33 cellular contexts compared by ENCODE assay signal in the genomic region with DNA sequence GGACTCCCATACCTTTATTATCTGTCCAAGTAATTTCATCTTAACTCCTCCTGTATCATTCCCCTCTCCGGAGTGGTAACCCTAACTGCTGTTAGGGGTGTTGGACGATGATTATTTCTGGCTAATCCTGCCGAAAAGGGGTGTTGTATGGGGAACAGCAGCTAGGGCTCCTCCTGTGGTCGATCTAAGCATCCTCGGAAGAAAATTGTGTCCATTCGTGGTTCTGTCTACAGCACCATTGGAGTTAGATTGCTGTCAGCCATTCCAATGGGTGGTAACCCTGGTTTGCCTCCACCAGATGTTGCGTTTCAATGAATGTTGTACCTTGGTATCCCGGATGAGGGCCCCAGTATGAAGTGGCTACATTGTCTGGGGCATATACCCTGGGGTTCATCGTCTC.
"Had no signal": no experiment of that assay in that cellular context is flagged by ENCODE, and none has a peak within 500 bp of the region (broad histone marks: within the 10 kb centered on the region; RNA-seq: fewer than 3 reads in every experiment).

No MANE protein-coding gene starts in this region.

- H3K9me3 ChIP-seq: colonic mucosa, gastrocnemius medialis, psoas muscle, sigmoid colon, thoracic aorta, uterus had no signal

- H3K79me2 ChIP-seq: parathyroid adenoma had no signal

- DNase-seq: activated CD4-positive, alpha-beta memory T cell treated with anti-CD3 and anti-CD28 coated beads, Interleukin-2, amount 10 ng/mL, durations not matched to agents 7 days and 5 days; activated CD4-positive, alpha-beta T cell treated with anti-CD3 and anti-CD28 coated beads, Interleukin-2, amount 10 ng/mL, durations not matched to agents 7 days and 5 days; activated CD4-positive, CD25-positive, alpha-beta regulatory T cell treated with anti-CD3 and anti-CD28 coated beads, Interleukin-2, amount 50 U/mL, for 72 hours; activated naive CD8-positive, alpha-beta T cell treated with anti-CD3 and anti-CD28 coated beads, Interleukin-2, amount 50 U/mL, for 24 hours; activated T-cell treated with anti-CD3 and anti-CD28 coated beads, Interleukin-2, amount 50 U/mL, for 48 hours; amygdala; colonic mucosa; effector CD8-positive, alpha-beta T cell; erythroblast; gastrocnemius medialis; glutamatergic neuron; left cardiac atrium; mammary epithelial cell; midbrain; naive thymus-derived CD8-positive, alpha-beta T cell; occipital lobe; psoas muscle; sigmoid colon; small intestine; stimulated activated CD4-positive, alpha-beta T cell treated with anti-CD3 and anti-CD28 coated beads, Interleukin-4, amount 100 ng/mL, for 24 hours; T-helper 9 cell; uterus; WERI-Rb-1 had no signal

- H3K36me3 ChIP-seq: colonic mucosa, gastrocnemius medialis, sigmoid colon, thoracic aorta, uterus, WERI-Rb-1 had no signal

- H3K27ac Mint-ChIP-seq: activated CD4-positive, alpha-beta memory T cell treated with anti-CD3 and anti-CD28 coated beads, Interleukin-2, amount 10 ng/mL, durations not matched to agents 7 days and 5 days; activated CD4-positive, alpha-beta T cell treated with anti-CD3 and anti-CD28 coated beads, Interleukin-2, amount 10 ng/mL, durations not matched to agents 7 days and 5 days; activated naive CD4-positive, alpha-beta T cell treated with anti-CD3 and anti-CD28 coated beads, Interleukin-2, amount 50 U/mL, for 24 hours; activated naive CD8-positive, alpha-beta T cell treated with anti-CD3 and anti-CD28 coated beads, Interleukin-2, amount 50 U/mL, for 24 hours; activated T-helper 2 cell treated with anti-CD3 and anti-CD28 coated beads, Interferon-gamma antibody, Interleukin-2, Interleukin-4, amounts not matched to agents 10 μg/mL and 5 μg/mL and 100 μg/mL, durations not matched to agents 14 hours and 24 hours and 36 hours; naive thymus-derived CD8-positive, alpha-beta T cell; stimulated activated effector memory CD8-positive, alpha-beta T cell treated with anti-CD3 and anti-CD28 coated beads, Interleukin-12 subunit alpha, Interleukin-12 subunit beta, amount 100 ng/mL, for 72 hours; stimulated activated naive CD8-positive, alpha-beta T cell treated with anti-CD3 and anti-CD28 coated beads, Interleukin-15, Interleukin-2, amounts not matched to agents 100 ng/mL and 50 ng/mL, for 24 hours; T-helper 1 cell treated with Interleukin-12 subunit alpha and Interleukin-12 subunit beta and Interleukin-4 antibody, amounts not matched to agents 30 μg/mL and 1 μg/mL, for 36 hours; type B pancreatic cell had no signal

- H3K4me3 ChIP-seq: colonic mucosa, gastrocnemius medialis, psoas muscle, sigmoid colon, thoracic aorta, uterus had no signal

- H2AFZ ChIP-seq: parathyroid adenoma had no signal

- H3K27me3 Mint-ChIP-seq: activated naive CD4-positive, alpha-beta T cell treated with anti-CD3 and anti-CD28 coated beads, Interleukin-2, amount 50 U/mL, for 24 hours; type B pancreatic cell had no signal

- H3K4me1 Mint-ChIP-seq: central memory CD8-positive, alpha-beta T cell; naive thymus-derived CD8-positive, alpha-beta T cell; neural crest cell; stimulated activated effector memory CD8-positive, alpha-beta T cell treated with anti-CD3 and anti-CD28 coated beads, Interleukin-12 subunit alpha, Interleukin-12 subunit beta, amount 100 ng/mL, for 72 hours had no signal

- H3K9ac ChIP-seq: parathyroid adenoma had no signal

- H3K27ac ChIP-seq: colonic mucosa, gastrocnemius medialis, parathyroid adenoma, psoas muscle, sigmoid colon, thoracic aorta, uterus, WERI-Rb-1 had no signal

- H3K4me3 Mint-ChIP-seq: activated CD4-positive, alpha-beta memory T cell treated with anti-CD3 and anti-CD28 coated beads, Interleukin-2, amount 10 ng/mL, durations not matched to agents 7 days and 5 days; activated CD4-positive, alpha-beta T cell treated with anti-CD3 and anti-CD28 coated beads, Interleukin-2, amount 10 ng/mL, durations not matched to agents 7 days and 5 days; activated naive CD4-positive, alpha-beta T cell treated with anti-CD3 and anti-CD28 coated beads, Interleukin-2, amount 50 U/mL, for 24 hours; activated naive CD8-positive, alpha-beta T cell treated with anti-CD3 and anti-CD28 coated beads, Interleukin-2, amount 50 U/mL, for 24 hours; central memory CD8-positive, alpha-beta T cell; naive thymus-derived CD8-positive, alpha-beta T cell; neural crest cell; stimulated activated effector memory CD8-positive, alpha-beta T cell treated with anti-CD3 and anti-CD28 coated beads, Interleukin-12 subunit alpha, Interleukin-12 subunit beta, amount 100 ng/mL, for 72 hours; stimulated activated naive CD8-positive, alpha-beta T cell treated with anti-CD3 and anti-CD28 coated beads, Interleukin-15, Interleukin-2, amounts not matched to agents 100 ng/mL and 50 ng/mL, for 24 hours; T-helper 1 cell treated with Interleukin-12 subunit alpha and Interleukin-12 subunit beta and Interleukin-4 antibody, amounts not matched to agents 30 μg/mL and 1 μg/mL, for 36 hours; type B pancreatic cell had no signal

- H3K9me3 Mint-ChIP-seq: activated CD4-positive, alpha-beta memory T cell treated with anti-CD3 and anti-CD28 coated beads, Interleukin-2, amount 10 ng/mL, durations not matched to agents 7 days and 5 days; activated CD4-positive, alpha-beta T cell treated with anti-CD3 and anti-CD28 coated beads, Interleukin-2, amount 10 ng/mL, durations not matched to agents 7 days and 5 days; activated naive CD4-positive, alpha-beta T cell treated with anti-CD3 and anti-CD28 coated beads, Interleukin-2, amount 50 U/mL, for 24 hours; activated naive CD8-positive, alpha-beta T cell treated with anti-CD3 and anti-CD28 coated beads, Interleukin-2, amount 50 U/mL, for 24 hours; activated T-helper 2 cell treated with anti-CD3 and anti-CD28 coated beads, Interferon-gamma antibody, Interleukin-2, Interleukin-4, amounts not matched to agents 10 μg/mL and 5 μg/mL and 100 μg/mL, durations not matched to agents 14 hours and 24 hours and 36 hours; central memory CD8-positive, alpha-beta T cell; naive thymus-derived CD8-positive, alpha-beta T cell; neural crest cell; stimulated activated effector memory CD8-positive, alpha-beta T cell treated with anti-CD3 and anti-CD28 coated beads, Interleukin-12 subunit alpha, Interleukin-12 subunit beta, amount 100 ng/mL, for 72 hours; stimulated activated naive CD8-positive, alpha-beta T cell treated with anti-CD3 and anti-CD28 coated beads, Interleukin-15, Interleukin-2, amounts not matched to agents 100 ng/mL and 50 ng/mL, for 24 hours; T-helper 1 cell treated with Interleukin-12 subunit alpha and Interleukin-12 subunit beta and Interleukin-4 antibody, amounts not matched to agents 30 μg/mL and 1 μg/mL, for 36 hours; type B pancreatic cell had no signal

- H3K4me1 ChIP-seq: colonic mucosa, gastrocnemius medialis, psoas muscle, sigmoid colon, uterus had no signal

- ATAC-seq: activated naive CD8-positive, alpha-beta T cell treated with anti-CD3 and anti-CD28 coated beads, Interleukin-2, amount 50 U/mL, for 24 hours; gastrocnemius medialis; left cardiac atrium; naive thymus-derived CD8-positive, alpha-beta T cell; psoas muscle; stimulated activated effector memory CD8-positive, alpha-beta T cell treated with anti-CD3 and anti-CD28 coated beads, Interleukin-12 subunit alpha, Interleukin-12 subunit beta, amount 100 ng/mL, for 72 hours had no signal

- H3K36me3 Mint-ChIP-seq: activated naive CD4-positive, alpha-beta T cell treated with anti-CD3 and anti-CD28 coated beads, Interleukin-2, amount 50 U/mL, for 24 hours; naive thymus-derived CD8-positive, alpha-beta T cell; stimulated activated effector memory CD8-positive, alpha-beta T cell treated with anti-CD3 and anti-CD28 coated beads, Interleukin-12 subunit alpha, Interleukin-12 subunit beta, amount 100 ng/mL, for 72 hours; type B pancreatic cell had no signal

- H3K27me3 ChIP-seq: colonic mucosa, gastrocnemius medialis, sigmoid colon, uterus had no signal
